Comparison of ENCODE assay signal across 1 cellular context in the genomic region with DNA sequence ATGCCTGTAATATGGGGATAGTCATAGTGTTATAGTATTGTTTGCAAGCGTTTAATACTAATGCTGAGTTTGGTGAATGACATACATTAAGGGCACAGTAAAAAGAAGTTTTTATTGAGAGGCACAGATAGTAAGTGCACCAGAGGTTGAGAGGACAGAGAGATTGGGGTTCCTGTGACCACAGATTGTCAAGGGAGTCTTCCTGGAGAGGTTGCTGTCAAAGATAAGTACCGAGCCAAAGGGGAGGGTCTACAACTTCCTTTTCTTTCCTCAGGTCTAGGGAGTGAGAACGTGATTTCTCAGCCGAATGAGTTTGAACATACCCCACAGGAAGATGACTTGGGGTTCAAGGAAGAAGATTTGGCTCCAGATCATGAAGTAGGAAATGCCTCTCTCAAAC.
TF ChIP-seq lines count a peak whose summit lies in the region.

No MANE protein-coding gene starts in this region.

TF ChIP-seq in neural cell, 6 proteins besides CTCF, POLR2A, EP300 and RAD21:
- TF ChIP-seq, protein P1, sequence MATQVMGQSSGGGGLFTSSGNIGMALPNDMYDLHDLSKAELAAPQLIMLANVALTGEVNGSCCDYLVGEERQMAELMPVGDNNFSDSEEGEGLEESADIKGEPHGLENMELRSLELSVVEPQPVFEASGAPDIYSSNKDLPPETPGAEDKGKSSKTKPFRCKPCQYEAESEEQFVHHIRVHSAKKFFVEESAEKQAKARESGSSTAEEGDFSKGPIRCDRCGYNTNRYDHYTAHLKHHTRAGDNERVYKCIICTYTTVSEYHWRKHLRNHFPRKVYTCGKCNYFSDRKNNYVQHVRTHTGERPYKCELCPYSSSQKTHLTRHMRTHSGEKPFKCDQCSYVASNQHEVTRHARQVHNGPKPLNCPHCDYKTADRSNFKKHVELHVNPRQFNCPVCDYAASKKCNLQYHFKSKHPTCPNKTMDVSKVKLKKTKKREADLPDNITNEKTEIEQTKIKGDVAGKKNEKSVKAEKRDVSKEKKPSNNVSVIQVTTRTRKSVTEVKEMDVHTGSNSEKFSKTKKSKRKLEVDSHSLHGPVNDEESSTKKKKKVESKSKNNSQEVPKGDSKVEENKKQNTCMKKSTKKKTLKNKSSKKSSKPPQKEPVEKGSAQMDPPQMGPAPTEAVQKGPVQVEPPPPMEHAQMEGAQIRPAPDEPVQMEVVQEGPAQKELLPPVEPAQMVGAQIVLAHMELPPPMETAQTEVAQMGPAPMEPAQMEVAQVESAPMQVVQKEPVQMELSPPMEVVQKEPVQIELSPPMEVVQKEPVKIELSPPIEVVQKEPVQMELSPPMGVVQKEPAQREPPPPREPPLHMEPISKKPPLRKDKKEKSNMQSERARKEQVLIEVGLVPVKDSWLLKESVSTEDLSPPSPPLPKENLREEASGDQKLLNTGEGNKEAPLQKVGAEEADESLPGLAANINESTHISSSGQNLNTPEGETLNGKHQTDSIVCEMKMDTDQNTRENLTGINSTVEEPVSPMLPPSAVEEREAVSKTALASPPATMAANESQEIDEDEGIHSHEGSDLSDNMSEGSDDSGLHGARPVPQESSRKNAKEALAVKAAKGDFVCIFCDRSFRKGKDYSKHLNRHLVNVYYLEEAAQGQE (IDR thresholded peaks at IDR 0.05; ENCODE audit: borderline replicate concordance), result no peak
- TF ChIP-seq MXI1 (conservative IDR thresholded peaks at IDR 0.05; ENCODE audit: poor library complexity, severe bottlenecking) (no peak), TAF1 (IDR thresholded peaks at IDR 0.05; ENCODE audit: low read depth) (no peak), EZH2 (IDR thresholded peaks at IDR 0.05; ENCODE audit: borderline replicate concordance, insufficient read depth, low read length, poor library complexity, severe bottlenecking) (no peak), SMC3 (conservative IDR thresholded peaks at IDR 0.05; ENCODE audit: poor library complexity) (no peak), POLR2AphosphoS5 (IDR thresholded peaks at IDR 0.05) (no peak)
TF ChIP-seq in neural cell: peak in this region for 0.
